Comparison of ENCODE assay signal across 1 cellular context in the genomic region with DNA sequence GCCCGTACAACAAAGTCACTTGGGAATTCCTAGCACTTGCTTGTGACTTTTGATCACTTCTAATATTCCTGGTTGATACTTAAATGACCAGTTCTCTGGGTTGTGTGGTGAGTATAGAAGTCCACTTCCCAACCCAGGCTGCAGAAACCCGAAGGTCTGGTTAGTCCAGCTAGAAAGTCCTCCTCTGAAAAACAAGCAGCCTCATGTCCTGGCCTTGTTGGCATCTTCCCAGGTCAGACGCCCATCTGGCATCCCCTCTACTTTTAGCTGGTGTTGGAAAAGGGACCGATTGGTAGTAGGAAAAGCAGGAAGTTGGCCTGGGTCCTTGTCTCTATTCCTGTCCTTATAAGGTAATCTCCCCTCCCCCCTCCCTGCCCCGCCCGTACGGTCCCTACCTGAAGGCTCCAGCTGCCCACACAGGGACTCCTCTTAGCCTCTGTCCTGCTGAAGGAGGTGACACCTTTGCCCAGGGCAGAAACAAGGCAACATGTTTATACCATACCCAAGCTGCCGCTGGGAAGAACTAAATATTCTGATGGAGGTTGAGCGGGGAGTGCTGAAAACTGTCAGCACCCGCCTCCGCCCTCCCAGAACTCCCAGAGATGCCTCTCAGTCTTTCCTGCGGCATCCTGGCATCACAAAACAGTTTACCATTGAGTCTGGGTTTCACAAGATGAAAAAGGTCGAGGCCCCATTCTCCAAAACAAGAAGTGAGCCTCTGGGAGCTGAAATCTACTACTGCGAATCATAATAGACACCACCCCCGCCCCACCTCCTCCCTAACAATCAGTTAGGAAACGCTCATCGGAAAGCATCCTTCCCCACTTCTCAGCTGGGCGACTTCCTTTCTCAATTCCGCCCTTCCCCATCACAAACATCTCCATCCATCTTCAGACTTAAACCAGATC.
TF ChIP-seq lines count a peak whose summit lies in the region.

No MANE protein-coding gene starts in this region.

TF ChIP-seq in GM12878, 131 proteins besides CTCF, POLR2A, EP300 and RAD21 (continued from another document):
- TF ChIP-seq, protein P1, sequence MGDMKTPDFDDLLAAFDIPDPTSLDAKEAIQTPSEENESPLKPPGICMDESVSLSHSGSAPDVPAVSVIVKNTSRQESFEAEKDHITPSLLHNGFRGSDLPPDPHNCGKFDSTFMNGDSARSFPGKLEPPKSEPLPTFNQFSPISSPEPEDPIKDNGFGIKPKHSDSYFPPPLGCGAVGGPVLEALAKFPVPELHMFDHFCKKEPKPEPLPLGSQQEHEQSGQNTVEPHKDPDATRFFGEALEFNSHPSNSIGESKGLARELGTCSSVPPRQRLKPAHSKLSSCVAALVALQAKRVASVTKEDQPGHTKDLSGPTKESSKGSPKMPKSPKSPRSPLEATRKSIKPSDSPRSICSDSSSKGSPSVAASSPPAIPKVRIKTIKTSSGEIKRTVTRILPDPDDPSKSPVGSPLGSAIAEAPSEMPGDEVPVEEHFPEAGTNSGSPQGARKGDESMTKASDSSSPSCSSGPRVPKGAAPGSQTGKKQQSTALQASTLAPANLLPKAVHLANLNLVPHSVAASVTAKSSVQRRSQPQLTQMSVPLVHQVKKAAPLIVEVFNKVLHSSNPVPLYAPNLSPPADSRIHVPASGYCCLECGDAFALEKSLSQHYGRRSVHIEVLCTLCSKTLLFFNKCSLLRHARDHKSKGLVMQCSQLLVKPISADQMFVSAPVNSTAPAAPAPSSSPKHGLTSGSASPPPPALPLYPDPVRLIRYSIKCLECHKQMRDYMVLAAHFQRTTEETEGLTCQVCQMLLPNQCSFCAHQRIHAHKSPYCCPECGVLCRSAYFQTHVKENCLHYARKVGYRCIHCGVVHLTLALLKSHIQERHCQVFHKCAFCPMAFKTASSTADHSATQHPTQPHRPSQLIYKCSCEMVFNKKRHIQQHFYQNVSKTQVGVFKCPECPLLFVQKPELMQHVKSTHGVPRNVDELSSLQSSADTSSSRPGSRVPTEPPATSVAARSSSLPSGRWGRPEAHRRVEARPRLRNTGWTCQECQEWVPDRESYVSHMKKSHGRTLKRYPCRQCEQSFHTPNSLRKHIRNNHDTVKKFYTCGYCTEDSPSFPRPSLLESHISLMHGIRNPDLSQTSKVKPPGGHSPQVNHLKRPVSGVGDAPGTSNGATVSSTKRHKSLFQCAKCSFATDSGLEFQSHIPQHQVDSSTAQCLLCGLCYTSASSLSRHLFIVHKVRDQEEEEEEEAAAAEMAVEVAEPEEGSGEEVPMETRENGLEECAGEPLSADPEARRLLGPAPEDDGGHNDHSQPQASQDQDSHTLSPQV (IDR thresholded peaks at IDR 0.05): no peak
- TF ChIP-seq TCF7 (IDR thresholded peaks at IDR 0.05; ENCODE audit: borderline replicate concordance) (no peak), FOXK2 (IDR thresholded peaks at IDR 0.05) (no peak), NR2F1 (conservative IDR thresholded peaks at IDR 0.05) (no peak), POU2F2 (IDR thresholded peaks at IDR 0.05; ENCODE audit: borderline replicate concordance, low read depth, low read length) (peak; percentile 1; the same call in 1 of the 3 replicates)
TF ChIP-seq in GM12878: peak in this region for 14.
